ENCODE assay signal across 11 cellular contexts in the genomic region with DNA sequence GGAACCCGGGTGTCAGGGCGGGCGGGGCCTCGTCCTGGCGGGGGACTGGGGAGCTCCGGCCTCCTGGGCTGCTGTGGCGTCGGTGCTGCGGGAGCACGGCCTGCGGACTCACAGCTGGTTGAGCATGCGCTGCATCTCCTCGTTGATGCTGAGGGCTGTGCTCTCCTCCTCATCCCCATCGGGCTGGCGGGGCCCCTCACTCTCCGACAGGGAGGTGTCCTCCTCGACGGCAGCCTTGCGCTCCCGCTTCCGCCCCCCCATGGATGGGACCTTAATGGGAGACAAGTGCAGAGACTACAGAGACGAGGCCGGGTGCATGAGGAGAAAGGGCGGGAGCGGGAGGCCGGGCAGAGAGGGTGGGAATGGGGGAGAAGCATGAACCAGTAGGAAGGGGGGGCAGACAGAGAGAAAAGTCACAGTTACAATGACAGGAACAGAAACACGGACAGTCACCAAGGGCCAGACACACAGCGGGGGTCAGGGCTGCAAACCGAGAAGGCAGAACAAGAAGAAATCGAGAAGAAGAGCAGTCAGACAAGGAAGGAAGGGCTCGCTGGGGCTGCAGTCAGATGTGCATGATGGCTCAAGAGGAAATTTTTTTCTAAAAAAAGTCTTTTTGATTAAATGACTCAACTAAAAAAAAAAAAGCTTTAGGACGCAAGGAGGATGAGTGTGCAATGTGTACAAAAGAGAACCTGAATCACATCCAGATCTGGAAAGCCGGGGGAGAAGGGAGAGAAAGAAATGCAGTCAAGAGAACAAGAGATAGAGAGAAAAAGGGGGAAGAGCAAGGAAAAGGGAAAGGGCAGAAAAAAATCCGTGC. TPM values are rescaled to one million over a fixed set of nuclear protein-coding genes. Genes with fewer than 3 reads are reported as not detected.
DNase-seq lines count a peak whose midpoint lies in the region; ATAC-seq and TF ChIP-seq lines count a peak whose summit lies in the region.
"Had no signal": no experiment of that assay in that cellular context is flagged by ENCODE, and none has a peak within 500 bp of the region (broad histone marks: within the 10 kb centered on the region; RNA-seq: fewer than 3 reads in every experiment).

No MANE protein-coding gene starts in this region.

- H3K9me3 ChIP-seq in skeletal muscle tissue (ENCODE audit: control insufficient read depth in 3 of 3, low read length in 3 of 3), result no peaks in the 10 kb centered on the region
- H3K9me3 ChIP-seq: SJCRH30 had no signal

- H3K27me3 Mint-ChIP-seq in activated CD4-positive, alpha-beta T cell treated with anti-CD3 and anti-CD28 coated beads, Interleukin-2, amount 10 ng/mL, durations not matched to agents 7 days and 5 days, result no peaks in the 10 kb centered on the region
- no peaks in the 10 kb centered on the region for H3K27me3 Mint-ChIP-seq in T-cell

- peaks cover 32 to 46% (median 40%) of the 10 kb centered on the region in 3 donors for H3K36me3 ChIP-seq in skeletal muscle tissue (ENCODE audit: control insufficient read depth in 3 of 3, insufficient read depth in 3 of 3, low read length in 3 of 3)

- DNase-seq in GM03348 (ENCODE audit: low spot score), result peak; percentile 61
- DNase-seq in fibroblast of the conjunctiva (ENCODE audit: low read depth), result peak; percentile 44
- DNase-seq in activated CD4-positive, alpha-beta T cell treated with anti-CD3 and anti-CD28 coated beads, Interleukin-2, amount 10 ng/mL, durations not matched to agents 7 days and 5 days, result no peak
- DNase-seq in T-cell, result no peak
- no peak for DNase-seq in GM20000 (ENCODE audit: low spot score)
- DNase-seq: activated naive CD4-positive, alpha-beta T cell treated with anti-CD3 and anti-CD28 coated beads for 36 hours; immature natural killer cell; SJCRH30 had no signal

- TF ChIP-seq CTCF in WI38 (IDR thresholded peaks at IDR 0.05; ENCODE audit: low read depth, low read length) (no peak), GM20000 (IDR thresholded peaks at IDR 0.05; ENCODE audit: extremely low read depth, missing control alignments) (no peak)

- H3K4me3 ChIP-seq in WI38 (ENCODE audit: low read depth, low read length) (peak overlapping the region; percentile 66), skeletal muscle tissue (ENCODE audit: low read length in 3 of 3) (peak overlapping the region in 1 of 3 donors; percentile 90)
- H3K4me3 ChIP-seq: SJCRH30 had no signal

- ATAC-seq in T-cell (replicated peaks in 1 of 4), result no peak
- no peak for ATAC-seq in GM18517 (IDR thresholded peaks at IDR 0.05; ENCODE audit: unreplicated experiment)

- H3K4me3 Mint-ChIP-seq in activated CD4-positive, alpha-beta T cell treated with anti-CD3 and anti-CD28 coated beads, Interleukin-2, amount 10 ng/mL, durations not matched to agents 7 days and 5 days, result no peak overlapping the region
- H3K4me3 Mint-ChIP-seq in T-cell, result no peak overlapping the region
- H3K4me3 Mint-ChIP-seq: activated naive CD4-positive, alpha-beta T cell treated with anti-CD3 and anti-CD28 coated beads for 36 hours; immature natural killer cell had no signal

- H3K4me1 Mint-ChIP-seq in activated CD4-positive, alpha-beta T cell treated with anti-CD3 and anti-CD28 coated beads, Interleukin-2, amount 10 ng/mL, durations not matched to agents 7 days and 5 days, result peaks cover 33% of the 10 kb centered on the region
- H3K4me1 Mint-ChIP-seq in T-cell, result peaks cover 25 to 34% (median 30%) of the 10 kb centered on the region in 3 donors

- peaks cover 58 to 61% (median 58%) of the 10 kb centered on the region in 3 donors for H3K4me1 ChIP-seq in skeletal muscle tissue (ENCODE audit: control insufficient read depth in 3 of 3, insufficient read depth in 3 of 3, low read length in 3 of 3)

- CTCF ChIA-PET in activated CD4-positive, alpha-beta T cell treated with anti-CD3 and anti-CD28 coated beads, Interleukin-2, amount 10 ng/mL, durations not matched to agents 7 days and 5 days (lab: Charles Lee), result interaction anchor here (0.9 to 12.6 kb wide), 4 partner anchors 8 to 222 kb away, joined by 3 to 135 read pairs (median 6); partner anchors contain the start of gene ZNF384
- CTCF ChIA-PET in T-cell (lab: Charles Lee), result no interaction called here

- no peaks in the 10 kb centered on the region for H3K9me3 Mint-ChIP-seq in activated CD4-positive, alpha-beta T cell treated with anti-CD3 and anti-CD28 coated beads, Interleukin-2, amount 10 ng/mL, durations not matched to agents 7 days and 5 days
- H3K9me3 Mint-ChIP-seq in T-cell, result no peaks in the 10 kb centered on the region
- H3K9me3 Mint-ChIP-seq: activated naive CD4-positive, alpha-beta T cell treated with anti-CD3 and anti-CD28 coated beads for 36 hours; immature natural killer cell had no signal

- H3K36me3 Mint-ChIP-seq in activated CD4-positive, alpha-beta T cell treated with anti-CD3 and anti-CD28 coated beads, Interleukin-2, amount 10 ng/mL, durations not matched to agents 7 days and 5 days (ENCODE audit: low read depth), result peaks cover 31% of the 10 kb centered on the region
- peaks cover 29% of the 10 kb centered on the region for H3K36me3 Mint-ChIP-seq in T-cell

- H3K27ac ChIP-seq in skeletal muscle tissue (ENCODE audit: low read depth, low read length), result peak overlapping the region; percentile 99
- H3K27ac ChIP-seq: SJCRH30 had no signal

- no peak overlapping the region for H3K27ac Mint-ChIP-seq in activated CD4-positive, alpha-beta T cell treated with anti-CD3 and anti-CD28 coated beads, Interleukin-2, amount 10 ng/mL, durations not matched to agents 7 days and 5 days
- no peak overlapping the region for H3K27ac Mint-ChIP-seq in T-cell
- H3K27ac Mint-ChIP-seq: activated naive CD4-positive, alpha-beta T cell treated with anti-CD3 and anti-CD28 coated beads for 36 hours had no signal

- no peaks in the 10 kb centered on the region for H3K27me3 ChIP-seq in skeletal muscle tissue (ENCODE audit: control insufficient read depth in 3 of 3, insufficient read depth in 3 of 3, low read length in 3 of 3)
- H3K27me3 ChIP-seq: SJCRH30 had no signal

- H3K9ac ChIP-seq in skeletal muscle tissue (ENCODE audit: low read depth in 1 of 3, low read length in 3 of 3), result peak overlapping the region in 1 of 3 donors; percentile 8

- POLR2A ChIA-PET in activated CD4-positive, alpha-beta T cell treated with anti-CD3 and anti-CD28 coated beads, Interleukin-2, amount 10 ng/mL, durations not matched to agents 7 days and 5 days (lab: Charles Lee), result no interaction called here
- POLR2A ChIA-PET in T-cell (lab: Charles Lee), result interaction anchor here in 1 of 2 donors (0.6 kb wide), 2 partner anchors 101 to 113 kb away, joined by 3 to 4 read pairs; no protein-coding TSS in a partner anchor

RNA-seq across cellular contexts. Expression of gene IFFO1, which starts 7.1 kb away (rescaled TPM):
- total RNA-seq in skeletal muscle tissue (8.9 TPM), T-cell (10 to 100 TPM; 30.4 to 59.8 (median 59.7) TPM)
- total RNA-seq in activated CD4-positive, alpha-beta T cell treated with anti-CD3 and anti-CD28 coated beads, Interleukin-2, amount 10 ng/mL, durations not matched to agents 7 days and 5 days, result 10 to 100 TPM; 28.3 to 30.4 TPM

RNA-seq across cellular contexts. Expression of gene GAPDH, which starts 14.4 kb away (rescaled TPM):
- 5,507 TPM for total RNA-seq in skeletal muscle tissue
- total RNA-seq in activated CD4-positive, alpha-beta T cell treated with anti-CD3 and anti-CD28 coated beads, Interleukin-2, amount 10 ng/mL, durations not matched to agents 7 days and 5 days, result 1,000 to 10,000 TPM; 4,459 to 4,958 TPM
- 100 to 1,000 TPM; 500 to 643 (median 605) TPM for total RNA-seq in T-cell

RNA-seq across cellular contexts. Expression of gene NOP2, which starts 19.3 kb away (rescaled TPM):
- total RNA-seq in skeletal muscle tissue (6.3 TPM), T-cell (100 to 1,000 TPM in 1 of 5 donors, 10 to 100 TPM in 4; 69.6 to 107 (median 93.1) TPM)
- 10 to 100 TPM; 74.1 to 76.4 TPM for total RNA-seq in activated CD4-positive, alpha-beta T cell treated with anti-CD3 and anti-CD28 coated beads, Interleukin-2, amount 10 ng/mL, durations not matched to agents 7 days and 5 days

RNA-seq across cellular contexts. Expression of gene NCAPD2, which starts 54.9 kb away (rescaled TPM):
- total RNA-seq in skeletal muscle tissue (23.0 TPM), T-cell (10 to 100 TPM; 32.8 to 43.8 (median 40.7) TPM)
- 100 to 1,000 TPM; 191 to 202 TPM for total RNA-seq in activated CD4-positive, alpha-beta T cell treated with anti-CD3 and anti-CD28 coated beads, Interleukin-2, amount 10 ng/mL, durations not matched to agents 7 days and 5 days

RNA-seq across cellular contexts. Expression of gene MRPL51, which starts 55.7 kb away (rescaled TPM):
- total RNA-seq in skeletal muscle tissue (141 TPM), T-cell (10 to 100 TPM; 34.3 to 86.6 (median 80.3) TPM)
- total RNA-seq in activated CD4-positive, alpha-beta T cell treated with anti-CD3 and anti-CD28 coated beads, Interleukin-2, amount 10 ng/mL, durations not matched to agents 7 days and 5 days, result 100 to 1,000 TPM; 212 to 241 TPM

Comparison
In these comparisons a context has a peak if more than half of its experiments do, and no peak if none do; other contexts are left out.
1. DNase-seq: peak in GM03348 (single experiment) and fibroblast of the conjunctiva (single experiment); none in activated CD4-positive, alpha-beta T cell treated with anti-CD3 and anti-CD28 coated beads, Interleukin-2, amount 10 ng/mL, durations not matched to agents 7 days and 5 days (single experiment), T-cell (0 of 34) and GM20000 (single experiment).